9 cellular contexts compared by ENCODE assay signal in genomic region chr16:20879175-20880053, GRCh38. TPM values are rescaled to one million over a fixed set of nuclear protein-coding genes. Genes with fewer than 3 reads are reported as not detected.
DNase-seq lines count a peak whose midpoint lies in the region; ATAC-seq, FAIRE-seq and TF ChIP-seq lines count a peak whose summit lies in the region.
"Had no signal": no experiment of that assay in that cellular context is flagged by ENCODE, and none has a peak within 500 bp of the region (broad histone marks: within the 10 kb centered on the region; RNA-seq: fewer than 3 reads in every experiment).

No MANE protein-coding gene starts in this region.

- no peaks in the 10 kb centered on the region for H3K27me3 ChIP-seq in bronchial epithelial cell (ENCODE audit: control insufficient read depth, insufficient read depth, low read length)
- no peaks in the 10 kb centered on the region for H3K27me3 ChIP-seq in osteoblast (ENCODE audit: insufficient read depth, low read length)
- H3K27me3 ChIP-seq in Peyer's patch = no peaks in the 10 kb centered on the region

- H3K4me3 ChIP-seq in bronchial epithelial cell (ENCODE audit: low read depth, low read length) (no peak overlapping the region), osteoblast (ENCODE audit: insufficient read depth, low read length) (peak overlapping the region; percentile 13), OCI-LY7 (ENCODE audit: low read depth, low read length, poor library complexity, severe bottlenecking) (no peak overlapping the region), Peyer's patch (no peak overlapping the region)
- H3K4me3 ChIP-seq: SK-N-MC had no signal

- peaks cover 53% of the 10 kb centered on the region for H3K4me1 ChIP-seq in osteoblast (ENCODE audit: insufficient read depth, low read length)
- peaks cover 13% of the 10 kb centered on the region for H3K4me1 ChIP-seq in OCI-LY7 (ENCODE audit: insufficient read depth, low read length, poor library complexity, severe bottlenecking)
- H3K4me1 ChIP-seq in Peyer's patch = peaks cover 0 to 15% (median 3%) of the 10 kb centered on the region in 4 donors

- H3K79me2 ChIP-seq in osteoblast (ENCODE audit: insufficient read depth, low read length) (peaks cover 95% of the 10 kb centered on the region), OCI-LY7 (ENCODE audit: insufficient read depth, low read depth, low read length) (no peaks in the 10 kb centered on the region; the same call in 1 of the 2 replicates)

- DNase-seq in GM10248 (ENCODE audit: extremely low spot score) (peak; percentile 40), bronchial epithelial cell (ENCODE audit: low read depth) (peak; percentile 77), osteoblast (ENCODE audit: insufficient read length, low spot score, missing footprints) (peak; percentile 5), OCI-LY7 (ENCODE audit: low spot score) (no peak), SKM-1 treated with dmso at 0.1 percent for 144 hours (lab: John Stamatoyannopoulos, UW; ENCODE audit: unreplicated experiment) (no peak), NCI-H524 treated with DMSO at 0.1 percent for 48 hours (lab: John Stamatoyannopoulos, UW) (no peak), Peyer's patch (no peak)

- POLR2A ChIA-PET in GM10248 (lab: Yijun Ruan, JAX) = interaction anchor here (0.7 kb wide), 1 partner anchor 1180 kb away, joined by 3 read pairs; no protein-coding TSS in a partner anchor
- POLR2A ChIA-PET in OCI-LY7 (lab: Charles Lee) = interaction anchor here (0.7 to 1.3 kb wide), 2 partner anchors 19 to 120 kb away, joined by 3 to 5 read pairs; no protein-coding TSS in a partner anchor

- no peaks in the 10 kb centered on the region for H3K9me2 ChIP-seq in OCI-LY7 (ENCODE audit: insufficient read depth, low read length)

- H2AFZ ChIP-seq in osteoblast (ENCODE audit: low read length) = no peak overlapping the region
- H2AFZ ChIP-seq in OCI-LY7 (ENCODE audit: low read length) = no peak overlapping the region

- TF ChIP-seq CTCF in GM10248 (IDR thresholded peaks at IDR 0.05; ENCODE audit: control extremely low read depth, extremely low read depth, low read depth, missing control alignments) = no peak
- no peak for TF ChIP-seq CTCF in bronchial epithelial cell (IDR thresholded peaks at IDR 0.05; ENCODE audit: insufficient read depth, low read length, severe bottlenecking)
- TF ChIP-seq CTCF in osteoblast (IDR thresholded peaks at IDR 0.05; ENCODE audit: extremely low read depth, low read depth, low read length) = no peak
- no peak for TF ChIP-seq CTCF in OCI-LY7 (conservative IDR thresholded peaks at IDR 0.05; ENCODE audit: low read length)
- TF ChIP-seq CTCF in Peyer's patch (IDR thresholded peaks at IDR 0.05) = no peak

- H3K36me3 ChIP-seq in bronchial epithelial cell (ENCODE audit: control insufficient read depth, insufficient read depth, low read length) = peaks cover 2% of the 10 kb centered on the region
- H3K36me3 ChIP-seq in osteoblast (ENCODE audit: insufficient read depth, low read length) = peaks cover 14% of the 10 kb centered on the region
- H3K36me3 ChIP-seq in OCI-LY7 (ENCODE audit: insufficient read depth, low read length) = 0 out of 2 replicates have a peak, but pooled peaks cover 7% of the 10 kb centered on the region
- no peaks in the 10 kb centered on the region for H3K36me3 ChIP-seq in Peyer's patch

- ATAC-seq in HG03354 (IDR thresholded peaks at IDR 0.05; ENCODE audit: poor library complexity, severe bottlenecking, unreplicated experiment) = peak; percentile 41

- CTCF ChIA-PET in GM10248 (lab: Yijun Ruan, JAX) = interaction anchor here (0.6 to 1.4 kb wide), 2 partner anchors 42 to 788 kb away, joined by 3 to 4 read pairs; no protein-coding TSS in a partner anchor
- CTCF ChIA-PET in OCI-LY7 (lab: Charles Lee; ENCODE audit: unreplicated experiment) = no interaction called here

- H3K27ac ChIP-seq in osteoblast (ENCODE audit: low read depth, low read length) (peak overlapping the region; percentile 70), OCI-LY7 (ENCODE audit: low read depth, low read length, poor library complexity, severe bottlenecking) (no peak overlapping the region), Peyer's patch (no peak overlapping the region)
- H3K27ac ChIP-seq: SK-N-MC had no signal

- FAIRE-seq in bronchial epithelial cell (lab: Jason Lieb, UNC) = no peak

- no peak for TF ChIP-seq POLR2A in Peyer's patch (IDR thresholded peaks at IDR 0.05)

- H3K4me2 ChIP-seq in osteoblast (ENCODE audit: insufficient read depth, low read length) (peak overlapping the region; percentile 66), OCI-LY7 (ENCODE audit: low read length) (no peak overlapping the region)

- peaks cover 65% of the 10 kb centered on the region for H4K20me1 ChIP-seq in osteoblast (ENCODE audit: insufficient read depth, low read length)
- no peaks in the 10 kb centered on the region for H4K20me1 ChIP-seq in OCI-LY7 (ENCODE audit: insufficient read depth, low read length)

- no TSS peak for BruUV-seq in OCI-LY7 (replicated peaks; lab: Mats Ljungman, UMichigan)

- no peaks in the 10 kb centered on the region for H3K9me3 ChIP-seq in osteoblast (ENCODE audit: low read depth, low read length)
- H3K9me3 ChIP-seq in OCI-LY7 (ENCODE audit: low read length) = no peaks in the 10 kb centered on the region
- H3K9me3 ChIP-seq in Peyer's patch = no peaks in the 10 kb centered on the region

- intact Hi-C loops in OCI-LY7 (cut with micrococcal nuclease; ENCODE audit: unreplicated experiment) = no loop called here

RNA-seq across cellular contexts. Expression of gene DCUN1D3, which starts 20.7 kb away (rescaled TPM):
- total RNA-seq in bronchial epithelial cell = 14.0 and 17.8 TPM in 2 replicates
- 26.2 and 33.7 TPM in 2 replicates for total RNA-seq in osteoblast
- 3.1 and 3.3 TPM in 2 replicates for total RNA-seq in OCI-LY7 (2014; rRNA removed; shearing (Covaris generic))
- 4.5 and 5.1 TPM in 2 replicates for total RNA-seq in OCI-LY7 (2022)
- total RNA-seq in Peyer's patch = 10 to 100 TPM in 1 of 4 donors, 1 to 10 TPM in 3; 6.5 to 12.2 (median 9.5) TPM

RNA-seq across cellular contexts. Expression of gene LYRM1, which starts 21.2 kb away (rescaled TPM):
- total RNA-seq in bronchial epithelial cell = 40.8 and 47.9 TPM in 2 replicates
- total RNA-seq in osteoblast = 42.7 and 44.9 TPM in 2 replicates
- 24.0 and 24.3 TPM in 2 replicates for total RNA-seq in OCI-LY7 (2014; rRNA removed; shearing (Covaris generic))
- 23.3 and 24.0 TPM in 2 replicates for total RNA-seq in OCI-LY7 (2022)
- total RNA-seq in Peyer's patch = 10 to 100 TPM in 2 of 4 donors, 1 to 10 TPM in 2; 8.8 to 53.6 (median 13.2) TPM

Comparison
In these comparisons a context has a peak if more than half of its experiments do, and no peak if none do; other contexts are left out.
1. DNase-seq: peak in GM10248 (single experiment), bronchial epithelial cell (single experiment) and osteoblast (single experiment); none in OCI-LY7 (single experiment), SKM-1 treated with dmso at 0.1 percent for 144 hours (single experiment), NCI-H524 treated with DMSO at 0.1 percent for 48 hours (single experiment) and Peyer's patch (0 of 3).